Comparison of ENCODE assay signal across 8 cellular contexts in the genomic region with DNA sequence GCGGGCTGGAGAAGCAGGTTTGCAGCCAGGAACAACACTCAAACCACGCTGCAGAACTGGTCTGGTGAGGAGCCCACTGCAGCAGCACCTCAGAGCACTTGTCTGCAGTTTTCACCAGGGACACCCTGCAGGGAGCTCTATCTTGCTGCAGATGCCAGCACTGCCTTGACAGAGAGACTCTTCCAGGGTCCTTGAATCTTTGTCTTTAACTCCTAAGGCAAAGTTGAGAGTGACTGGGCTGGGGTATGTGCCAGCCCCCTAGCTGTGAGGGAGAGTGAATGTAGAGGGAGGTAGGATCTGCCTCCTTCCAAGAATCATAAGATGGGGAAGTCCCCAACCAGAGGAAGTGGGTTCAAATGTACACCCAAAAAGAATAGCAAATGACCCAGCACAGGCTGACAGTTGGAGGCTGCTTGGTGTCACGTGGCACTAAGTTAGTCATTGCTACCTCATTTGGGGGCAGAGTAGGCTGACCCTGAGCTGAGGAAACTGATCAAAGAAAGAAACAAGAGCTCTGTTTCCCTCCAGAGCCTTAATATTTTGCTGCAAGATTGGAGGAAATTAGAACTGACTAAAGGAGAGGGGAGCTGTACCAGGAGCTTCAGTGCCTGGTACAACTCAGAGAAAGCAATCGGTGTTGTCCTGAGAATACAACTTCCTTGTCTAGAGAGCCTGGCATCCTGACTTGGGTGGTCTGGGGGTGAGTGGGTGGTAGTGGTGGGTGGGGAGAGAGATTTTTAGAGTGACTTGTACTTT. TPM values are rescaled to one million over a fixed set of nuclear protein-coding genes. Genes with fewer than 3 reads are reported as not detected.
DNase-seq lines count a peak whose midpoint lies in the region; ATAC-seq and TF ChIP-seq lines count a peak whose summit lies in the region.

No MANE protein-coding gene starts in this region.

- H3K27me3 ChIP-seq in stomach: no peaks in the 10 kb centered on the region

- no peak overlapping the region for H3K4me3 ChIP-seq in stomach

- peak; percentile 73 for ATAC-seq in GM18502 (IDR thresholded peaks at IDR 0.05; ENCODE audit: poor library complexity, unreplicated experiment)

- TF ChIP-seq EP300 in stomach (IDR thresholded peaks at IDR 0.05): no peak

- peak overlapping the region in 2 of 5 donors; percentile 47 to 56 for H3K27ac ChIP-seq in stomach

- peak overlapping the region; percentile 9; the same call in 1 of the 2 replicates for H3K4me3 Mint-ChIP-seq in HFFc6

- no peaks in the 10 kb centered on the region for H3K9me3 ChIP-seq in stomach

- H3K36me3 Mint-ChIP-seq in HFFc6 (ENCODE audit: low read depth): no peaks in the 10 kb centered on the region

- peaks cover 4% of the 10 kb centered on the region for H3K27me3 Mint-ChIP-seq in HFFc6 (ENCODE audit: insufficient read depth)

- no peak for TF ChIP-seq CTCF in HFFc6 (IDR thresholded peaks at IDR 0.05)
- no peak for TF ChIP-seq CTCF in stomach (IDR thresholded peaks at IDR 0.05)

- WGBS in stomach, 5 donors: 8 to 24% (median 13%) methylated on average over 4 of the region's 4 CpGs

- H3K27ac Mint-ChIP-seq in HFFc6: peak overlapping the region; percentile 54

- H3K36me3 ChIP-seq in stomach: no peaks in the 10 kb centered on the region

- intact Hi-C loops in stomach (cut with DNase I; ENCODE audit: low total_unique reads): no loop called here

- no peaks in the 10 kb centered on the region for H3K9me3 Mint-ChIP-seq in HFFc6

- no peak for TF ChIP-seq POLR2A in stomach (IDR thresholded peaks at IDR 0.05)

- H3K4me1 ChIP-seq in stomach: no peaks in the 10 kb centered on the region

- H3K4me1 Mint-ChIP-seq in HFFc6 (ENCODE audit: low read depth): peaks cover 24% of the 10 kb centered on the region

- DNase-seq in HFFc6 (no peak), MV-4-11 (lab: John Stamatoyannopoulos, UW) (peak; percentile 90), islet precursor cell (peak; percentile 76), stomach (peak; percentile 66), NCI-H1417 treated with DMSO at 0.1 percent for 48 hours (lab: John Stamatoyannopoulos, UW) (no peak), D341Med (ENCODE audit: low spot score) (no peak)
- peak; percentile 51 for DNase-seq in activated CD8-positive, alpha-beta memory T cell treated with anti-CD3 and anti-CD28 coated beads, Interleukin-2, amount 50 U/mL, for 4 hours

RNA-seq across cellular contexts. Expression of a gene that starts 28.2 kb away (rescaled TPM):
- 100 to 1,000 TPM; 128 to 199 (median 146) TPM for total RNA-seq in HFFc6 (2021; fragmentation: NEBNext Ultra II Directional; extraction: Animal tissue kit (Norgen Biotek cat#: 25700))
- 100 to 1,000 TPM in 4 of 5 donors, 10 to 100 TPM in 1; 74.1 to 124 (median 101) TPM for total RNA-seq in stomach
- 10 to 100 TPM; 16.2 to 27.3 (median 21.4) TPM for polyA plus RNA-seq in stomach

Comparison
In these comparisons a context has a peak if more than half of its experiments do, and no peak if none do; other contexts are left out.
1. DNase-seq: peak in MV-4-11 (single experiment), activated CD8-positive, alpha-beta memory T cell treated with anti-CD3 and anti-CD28 coated beads, Interleukin-2, amount 50 U/mL, for 4 hours (single experiment), islet precursor cell (single experiment) and stomach (single experiment); none in HFFc6 (single experiment), NCI-H1417 treated with DMSO at 0.1 percent for 48 hours (single experiment) and D341Med (single experiment).